9 cellular contexts compared by ENCODE assay signal in the genomic region with DNA sequence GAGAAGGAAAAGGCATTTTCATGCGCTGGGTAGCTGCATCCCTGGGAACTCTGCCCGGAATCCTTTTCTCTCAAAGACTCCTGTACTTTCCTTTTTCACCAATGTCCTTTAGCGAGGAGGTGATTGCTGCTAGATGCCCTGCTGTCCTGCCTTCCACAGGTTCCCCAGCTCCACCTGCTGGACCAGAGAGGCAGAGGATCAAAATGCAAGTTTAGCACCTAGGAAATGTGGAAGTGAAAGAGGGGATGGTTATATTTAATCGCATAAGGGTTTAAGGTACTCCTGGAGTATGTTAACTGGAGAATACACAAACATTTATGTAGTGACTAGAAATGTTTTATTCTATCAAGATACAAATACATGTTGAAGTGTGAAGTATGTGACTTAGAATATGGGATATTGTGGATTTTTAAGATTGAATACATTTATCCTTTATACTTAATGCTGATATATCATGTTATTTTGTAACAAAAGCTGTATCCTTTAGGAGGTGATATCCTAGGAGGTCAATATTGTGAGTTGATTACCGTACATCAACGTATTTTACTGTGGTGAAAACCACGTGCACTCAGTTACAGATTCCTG.
DNase-seq lines count a peak whose midpoint lies in the region; FAIRE-seq and TF ChIP-seq lines count a peak whose summit lies in the region.
"Had no signal": no experiment of that assay in that cellular context is flagged by ENCODE, and none has a peak within 500 bp of the region (broad histone marks: within the 10 kb centered on the region; RNA-seq: fewer than 3 reads in every experiment).

No MANE protein-coding gene starts in this region.

- in situ Hi-C loops in GM23248 (cut with MboI), result no loop called here

- H3F3A ChIP-seq in GM23248 (ENCODE audit: insufficient read depth) (no peaks in the 10 kb centered on the region), MM.1S (ENCODE audit: insufficient read depth, low read length) (no peaks in the 10 kb centered on the region)

- intact Hi-C loops in activated CD4-positive, alpha-beta T cell treated with anti-CD3 and anti-CD28 coated beads, Interleukin-2, amount 10 ng/mL, durations not matched to agents 24 days and 14 days (cut with micrococcal nuclease), result no loop called here
- intact Hi-C loops in kidney (cut with DNase I), result no loop called here

- H3K9ac ChIP-seq in GM23248 (no peak overlapping the region), MM.1S (ENCODE audit: low read length) (no peak overlapping the region), kidney (ENCODE audit: low read length in 2 of 2) (no peak overlapping the region)

- H3K79me2 ChIP-seq in GM23248 (ENCODE audit: insufficient read depth) (no peaks in the 10 kb centered on the region), MM.1S (ENCODE audit: low read length) (no peaks in the 10 kb centered on the region)

- TF ChIP-seq CTCF in MM.1S (IDR thresholded peaks at IDR 0.05; ENCODE audit: low read length) (peak; percentile 78), VCaP (conservative IDR thresholded peaks at IDR 0.05) (peak; percentile 98), kidney (IDR thresholded peaks at IDR 0.05; ENCODE audit: borderline replicate concordance, extremely low read depth, insufficient read depth) (peak; percentile 55)

- H4K20me1 ChIP-seq in GM23248 (ENCODE audit: insufficient read depth), result no peaks in the 10 kb centered on the region
- no peaks in the 10 kb centered on the region for H4K20me1 ChIP-seq in MM.1S (ENCODE audit: insufficient read depth, low read length)

- no peaks in the 10 kb centered on the region for H3K4me1 Mint-ChIP-seq in activated CD4-positive, alpha-beta T cell treated with anti-CD3 and anti-CD28 coated beads, Interleukin-2, amount 10 ng/mL, durations not matched to agents 24 days and 14 days

- H3K27me3 ChIP-seq in GM23248 (replicated peaks; ENCODE audit: insufficient read depth) (no peaks in the 10 kb centered on the region), MM.1S (replicated peaks; ENCODE audit: insufficient read depth, low read length) (no peaks in the 10 kb centered on the region)

- no peak overlapping the region for H3K27ac Mint-ChIP-seq in activated CD4-positive, alpha-beta T cell treated with anti-CD3 and anti-CD28 coated beads, Interleukin-2, amount 10 ng/mL, durations not matched to agents 24 days and 14 days

- no peak overlapping the region for H2AFZ ChIP-seq in GM23248
- no peak overlapping the region for H2AFZ ChIP-seq in MM.1S (ENCODE audit: low read length)

- H3K4me1 ChIP-seq in GM23248 (ENCODE audit: insufficient read depth) (no peaks in the 10 kb centered on the region), MM.1S (ENCODE audit: low read length) (peaks cover 9% of the 10 kb centered on the region), kidney (ENCODE audit: control insufficient read depth in 1 of 2, insufficient read depth in 1 of 2, low read depth in 1 of 2, low read length in 2 of 2) (peaks cover 2 to 4% of the 10 kb centered on the region in 2 donors)

- FAIRE-seq in kidney (lab: Jason Lieb, UNC), result peak; percentile 77
- FAIRE-seq: colon had no signal

- no peak overlapping the region for H3K4me2 ChIP-seq in GM23248 (ENCODE audit: unreplicated experiment)
- peak overlapping the region; percentile 6; the same call in 1 of the 2 replicates for H3K4me2 ChIP-seq in MM.1S (ENCODE audit: low read depth, low read length)

- no peak overlapping the region for H3K4me3 Mint-ChIP-seq in activated CD4-positive, alpha-beta T cell treated with anti-CD3 and anti-CD28 coated beads, Interleukin-2, amount 10 ng/mL, durations not matched to agents 24 days and 14 days

- 91 to 94% methylated on average over 7 of the region's 7 CpGs for WGBS in GM23248 (ENCODE audit: low coverage in 1 of 2, low lambda C conversion rate in 2 of 2, missing lambda C conversion rate in 2 of 2), 2 experiments

- peak; percentile 63 for DNase-seq in activated CD4-positive, alpha-beta T cell treated with anti-CD3 and anti-CD28 coated beads, Interleukin-2, amount 10 ng/mL, durations not matched to agents 24 days and 14 days
- DNase-seq in activated CD4-positive, alpha-beta T cell treated with anti-CD3 and anti-CD28 coated beads for 1 hour, result no peak
- DNase-seq in GM23248 (peak; percentile 43), MM.1S (peak; percentile 58), kidney (no peak), inferior parietal cortex (ENCODE audit: extremely low spot score) (no peak)
- DNase-seq in activated effector memory CD4-positive, alpha-beta T cell treated with anti-CD3 and anti-CD28 coated beads, Interleukin-2, amount 50 U/mL, for 16 hours, result no peak

- H3K9me3 Mint-ChIP-seq in activated CD4-positive, alpha-beta T cell treated with anti-CD3 and anti-CD28 coated beads, Interleukin-2, amount 10 ng/mL, durations not matched to agents 24 days and 14 days, result no peaks in the 10 kb centered on the region

- H3K4me3 ChIP-seq in GM23248 (no peak overlapping the region), MM.1S (ENCODE audit: low read length) (no peak overlapping the region), kidney (ENCODE audit: low read length in 2 of 2) (no peak overlapping the region)

- H3K27ac ChIP-seq in GM23248 (no peak overlapping the region), MM.1S (ENCODE audit: low read length) (no peak overlapping the region), VCaP (0 out of 2 replicates have a peak overlapping the region, but pooled peaks have one; percentile 1), kidney (ENCODE audit: low read depth in 2 of 2, low read length in 2 of 2) (no peak overlapping the region)

- no peaks in the 10 kb centered on the region for H3K9me2 ChIP-seq in GM23248 (ENCODE audit: insufficient read depth)
- no peaks in the 10 kb centered on the region for H3K9me2 ChIP-seq in MM.1S (replicated peaks; ENCODE audit: insufficient read depth, low read length)

- no peaks in the 10 kb centered on the region for H3K9me3 ChIP-seq in GM23248 (ENCODE audit: low read depth)
- no peaks in the 10 kb centered on the region for H3K9me3 ChIP-seq in MM.1S (replicated peaks; ENCODE audit: insufficient read depth, low read length)
- H3K9me3 ChIP-seq in kidney (ENCODE audit: control insufficient read depth in 1 of 2, low read length in 2 of 2), result no peaks in the 10 kb centered on the region

- H3K36me3 Mint-ChIP-seq in activated CD4-positive, alpha-beta T cell treated with anti-CD3 and anti-CD28 coated beads, Interleukin-2, amount 10 ng/mL, durations not matched to agents 24 days and 14 days (ENCODE audit: low read depth), result peaks cover 15% of the 10 kb centered on the region

- no peaks in the 10 kb centered on the region for H3K36me3 ChIP-seq in GM23248 (ENCODE audit: low read depth)
- no peaks in the 10 kb centered on the region for H3K36me3 ChIP-seq in MM.1S (replicated peaks; ENCODE audit: insufficient read depth, low read length)
- peaks cover 0 to 4% of the 10 kb centered on the region in 2 donors for H3K36me3 ChIP-seq in kidney (ENCODE audit: control insufficient read depth in 1 of 2, insufficient read depth in 2 of 2, low read length in 2 of 2)

- no peaks in the 10 kb centered on the region for H3K27me3 Mint-ChIP-seq in activated CD4-positive, alpha-beta T cell treated with anti-CD3 and anti-CD28 coated beads, Interleukin-2, amount 10 ng/mL, durations not matched to agents 24 days and 14 days

Comparison
In these comparisons a context has a peak if more than half of its experiments do, and no peak if none do; other contexts are left out.
1. DNase-seq: peak in activated CD4-positive, alpha-beta T cell treated with anti-CD3 and anti-CD28 coated beads, Interleukin-2, amount 10 ng/mL, durations not matched to agents 24 days and 14 days (single experiment), GM23248 (single experiment) and MM.1S (single experiment); none in activated CD4-positive, alpha-beta T cell treated with anti-CD3 and anti-CD28 coated beads for 1 hour (single experiment), kidney (single experiment), activated effector memory CD4-positive, alpha-beta T cell treated with anti-CD3 and anti-CD28 coated beads, Interleukin-2, amount 50 U/mL, for 16 hours (single experiment) and inferior parietal cortex (single experiment).
2. Peak in every context shown above with its lines, with median percentiles within 50 percentile points of each other: CTCF ChIP-seq.